In the genomic region with DNA sequence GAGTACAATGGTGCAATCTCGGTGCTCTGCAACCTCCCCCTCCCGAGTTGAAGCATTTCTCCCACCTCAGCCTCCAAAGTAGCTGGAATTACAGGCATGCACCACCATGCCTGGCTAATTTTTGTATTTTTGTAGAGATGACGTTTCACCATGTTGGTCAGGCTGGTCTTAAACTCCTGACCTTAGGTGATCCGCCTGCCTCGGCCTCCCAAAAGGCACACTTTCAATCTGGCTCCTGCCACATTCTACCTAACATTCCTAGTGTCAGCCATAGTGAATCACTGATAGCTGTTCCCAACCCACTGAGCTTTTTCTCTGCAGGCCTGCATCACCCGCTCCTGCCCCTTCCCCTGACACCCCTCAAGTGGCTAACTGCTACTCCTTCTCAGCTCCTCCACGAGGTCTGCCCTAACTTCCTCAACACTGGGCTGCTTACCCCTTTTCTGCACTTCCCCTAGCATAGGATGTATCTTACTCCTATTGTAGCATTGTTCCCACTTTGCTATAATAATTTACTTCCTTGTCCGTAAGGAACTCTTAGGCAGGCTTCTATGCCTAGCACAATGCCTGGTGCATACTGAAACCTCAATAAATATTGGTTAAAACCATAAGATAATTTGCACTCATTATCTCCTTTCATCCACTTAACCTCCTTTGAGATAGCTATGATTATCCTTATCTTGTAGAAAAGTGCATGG, we compare ENCODE assay signal across 19 cellular contexts. TPM values are rescaled to one million over a fixed set of nuclear protein-coding genes. Genes with fewer than 3 reads are reported as not detected.
DNase-seq lines count a peak whose midpoint lies in the region; ATAC-seq and TF ChIP-seq lines count a peak whose summit lies in the region.
"Had no signal": no experiment of that assay in that cellular context is flagged by ENCODE, and none has a peak within 500 bp of the region (broad histone marks: within the 10 kb centered on the region; RNA-seq: fewer than 3 reads in every experiment).

No MANE protein-coding gene starts in this region.

- no peak for DNase-seq in AG04450 (ENCODE audit: low read depth, low spot score)
- DNase-seq in HCT116 (ENCODE audit: low read depth, low spot score): no peak
- peak; percentile 20 for DNase-seq in UCSD-AML1 (lab: John Stamatoyannopoulos, UW; ENCODE audit: unreplicated experiment)
- DNase-seq in mesendoderm: peak; percentile 42
- no peak for DNase-seq in foreskin fibroblast
- DNase-seq in 8988T: no peak
- DNase-seq: activated CD4-positive, alpha-beta T cell treated with anti-CD3 and anti-CD28 coated beads, Interleukin-2, amount 50 U/mL, for 1 hour; CD4-positive, CD25-positive, alpha-beta regulatory T cell; cerebellar nuclear complex; gastrocnemius medialis; NCI-H187; NCI-H748 treated with DMSO at 0.1 percent for 48 hours; posterior cingulate gyrus had no signal

- no peaks in the 10 kb centered on the region for H3K9me2 ChIP-seq in HCT116 (ENCODE audit: insufficient read depth)

- H3K4me1 ChIP-seq in HCT116 (ENCODE audit: control insufficient read depth in 1 of 2, insufficient read depth in 2 of 2, low read length in 2 of 2) (peaks cover 24 to 63% of the 10 kb centered on the region in 2 experiments), mesendoderm (ENCODE audit: control insufficient read depth, low read depth, low read length) (peaks cover 32% of the 10 kb centered on the region)

- H3K27ac ChIP-seq in AG04450 (ENCODE audit: low read depth, low read length): peak overlapping the region; percentile 11
- H3K27ac ChIP-seq in HCT116 (ENCODE audit: low read depth, low read length): no peak overlapping the region
- peak overlapping the region; percentile 57 for H3K27ac ChIP-seq in mesendoderm (ENCODE audit: low read depth, low read length)
- H3K27ac ChIP-seq: SJCRH30 had no signal

- no peak overlapping the region for H2AK5ac ChIP-seq in mesendoderm (ENCODE audit: low read length)

- H3K4ac ChIP-seq in mesendoderm (ENCODE audit: low read depth, low read length): peak overlapping the region; percentile 8

- no peak for TF ChIP-seq POLR2A in HCT116 (IDR thresholded peaks at IDR 0.05; ENCODE audit: borderline replicate concordance, extremely low read depth, insufficient read depth, insufficient read length)

- H2BK5ac ChIP-seq in mesendoderm (ENCODE audit: low read length): peak overlapping the region; percentile 56

- no peak overlapping the region for H2AFZ ChIP-seq in HCT116 (ENCODE audit: low read depth, low read length, poor library complexity, severe bottlenecking)

- no peak overlapping the region for H4K8ac ChIP-seq in mesendoderm (ENCODE audit: low read depth, low read length)

- H3K18ac ChIP-seq in mesendoderm (ENCODE audit: low read length): peak overlapping the region; percentile 4

- no peak for TF ChIP-seq RAD21 in HCT116 (IDR thresholded peaks at IDR 0.05; ENCODE audit: low read depth)

- H3K23ac ChIP-seq in mesendoderm (ENCODE audit: low read length): no peak overlapping the region

- H3K79me2 ChIP-seq in HCT116 (ENCODE audit: insufficient read depth, low read length) (no peaks in the 10 kb centered on the region), mesendoderm (ENCODE audit: control insufficient read depth, insufficient read depth, low read length) (no peaks in the 10 kb centered on the region)

- no TSS peak for BruUV-seq in HCT116 (replicated peaks; lab: Mats Ljungman, UMichigan)

- no peak overlapping the region for H2BK15ac ChIP-seq in mesendoderm (replicated peaks; ENCODE audit: low read depth)

- H2BK120ac ChIP-seq in mesendoderm (ENCODE audit: low read depth, low read length): peak overlapping the region; percentile 23

- WGBS in mesendoderm (ENCODE audit: extremely low coverage, insufficient coverage, low lambda C conversion rate): no CpG with 5 or more reads among the region's 8 CpGs

- H3K79me1 ChIP-seq in mesendoderm (ENCODE audit: low read length): no peaks in the 10 kb centered on the region

- H3K36me3 ChIP-seq in HCT116 (ENCODE audit: control insufficient read depth in 1 of 2, insufficient read depth in 2 of 2, low read length in 2 of 2) (no peaks in the 10 kb centered on the region), mesendoderm (ENCODE audit: control insufficient read depth, insufficient read depth, low read length) (no peaks in the 10 kb centered on the region)
- H3K36me3 ChIP-seq: gastrocnemius medialis, SJCRH30 had no signal

- peak; percentile 34 for ATAC-seq in HCT116
- ATAC-seq in HG03439 (IDR thresholded peaks at IDR 0.05; ENCODE audit: unreplicated experiment): no peak
- ATAC-seq: activated T-helper 17 cell treated with anti-CD3 and anti-CD28 coated beads, Interleukin-2, amount 50 U/mL, for 72 hours; gastrocnemius medialis; GM12878 had no signal

- H3K56ac ChIP-seq in mesendoderm (ENCODE audit: low read length): peak overlapping the region; percentile 57

- TF ChIP-seq CTCF in AG04450 (IDR thresholded peaks at IDR 0.05; ENCODE audit: low read depth, low read length) (no peak), HCT116 (IDR thresholded peaks at IDR 0.05 in 2 of 3, conservative IDR thresholded peaks at IDR 0.05 in 1 of 3; ENCODE audit: borderline replicate concordance in 1 of 3, insufficient read depth in 1 of 3, low read depth in 2 of 3, low read length in 2 of 3) (no peak), foreskin fibroblast (IDR thresholded peaks at IDR 0.05; ENCODE audit: low read depth, low read length) (no peak)

- POLR2A ChIA-PET in AG04450 (lab: Yijun Ruan, JAX): interaction anchor here (0.9 to 2.3 kb wide), 4 partner anchors 9 to 185 kb away, joined by 3 to 19 read pairs (median 4); no protein-coding TSS in a partner anchor
- POLR2A ChIA-PET in HCT116 (lab: Charles Lee): interaction anchor here (1.1 kb wide), 2 partner anchors 11 to 157 kb away, joined by 3 read pairs; no protein-coding TSS in a partner anchor

- H4K20me1 ChIP-seq in HCT116 (ENCODE audit: insufficient read depth): no peaks in the 10 kb centered on the region

- no peak overlapping the region for H3K9ac ChIP-seq in HCT116 (ENCODE audit: low read length)
- no peak overlapping the region for H3K9ac ChIP-seq in mesendoderm (ENCODE audit: low read length)

- RAD21 ChIA-PET in HCT116 (lab: Charles Lee; ENCODE audit: low non-redundant PET in 1 of 2, low total read pairs in 2 of 2, uncharacterized antibody in 2 of 2, unreplicated experiment in 2 of 2): no interaction called here

- CTCF ChIA-PET in AG04450 (lab: Charles Lee) (interaction anchor here (0.7 to 3.1 kb wide), 3 partner anchors 156 to 178 kb away, joined by 4 to 13 read pairs (median 4); no protein-coding TSS in a partner anchor), HCT116 (lab: Charles Lee) (interaction anchor here (1.2 to 1.6 kb wide), 2 partner anchors 12 to 157 kb away, joined by 3 to 7 read pairs; no protein-coding TSS in a partner anchor)

- no peak overlapping the region for H3K4me3 ChIP-seq in AG04450 (ENCODE audit: low read depth, low read length)
- no peak overlapping the region for H3K4me3 ChIP-seq in HCT116 (replicated peaks in 1 of 2; ENCODE audit: low read depth in 1 of 2, low read length in 2 of 2)
- no peak overlapping the region for H3K4me3 ChIP-seq in mesendoderm (ENCODE audit: low read length)
- no peak overlapping the region for H3K4me3 ChIP-seq in foreskin fibroblast (ENCODE audit: low read depth in 1 of 2, low read length in 2 of 2)
- H3K4me3 ChIP-seq: gastrocnemius medialis, GM12878, SJCRH30 had no signal

- intact Hi-C loops in HCT116 (cut with micrococcal nuclease): no loop called here

- H3K27me3 ChIP-seq in AG04450 (ENCODE audit: control insufficient read depth, insufficient read depth, low read length) (no peaks in the 10 kb centered on the region), HCT116 (ENCODE audit: insufficient read depth, low read length) (no peaks in the 10 kb centered on the region), mesendoderm (ENCODE audit: insufficient read depth, low read length, poor library complexity) (no peaks in the 10 kb centered on the region)
- H3K27me3 ChIP-seq: gastrocnemius medialis, SJCRH30 had no signal

- H3K9me3 ChIP-seq in AG04450 (ENCODE audit: control insufficient read depth, insufficient read depth, low read length): no peaks in the 10 kb centered on the region
- no peaks in the 10 kb centered on the region for H3K9me3 ChIP-seq in HCT116 (ENCODE audit: control insufficient read depth in 1 of 2, insufficient read depth in 1 of 2, low read depth in 1 of 2, low read length in 2 of 2)
- H3K9me3 ChIP-seq: gastrocnemius medialis, SJCRH30 had no signal

- H4K5ac ChIP-seq in mesendoderm (ENCODE audit: low read length): no peak overlapping the region

- H3K4me2 ChIP-seq in HCT116 (ENCODE audit: low read length) (peak overlapping the region; percentile 60), mesendoderm (ENCODE audit: low read length) (no peak overlapping the region)

TF ChIP-seq in HCT116, 20 proteins besides CTCF, POLR2A, EP300 and RAD21:
- no peak for TF ChIP-seq SP1 (IDR thresholded peaks at IDR 0.05; ENCODE audit: low read depth)
- 0 out of 2 replicates have a peak, but pooled peaks have one; percentile 13 for TF ChIP-seq EGR1 (IDR thresholded peaks at IDR 0.05; ENCODE audit: low read depth)
TF ChIP-seq in HCT116: peak in this region for 1.

RNA-seq across cellular contexts. Expression of gene LIFR, which starts 42.0 kb away (rescaled TPM):
- 12.7 and 18.6 TPM in 2 replicates for polyA plus RNA-seq in AG04450 (2011; rRNA removed)
- 21.1 and 39.3 TPM in 2 replicates for polyA minus RNA-seq in AG04450 (2011; rRNA and poly(A)+ RNA removed)
- total RNA-seq in HCT116 (2021; ENCODE audit: unreplicated experiment): 10.6 TPM
- 1.4 and 2.1 TPM in 2 replicates for polyA plus RNA-seq in HCT116 (2012)
- polyA plus RNA-seq in mesendoderm (2013, experiment 1 of 2): 5.4 TPM
- polyA plus RNA-seq in mesendoderm (2013, experiment 2 of 2): 5.0 TPM
- total RNA-seq: CD4-positive, CD25-positive, alpha-beta regulatory T cell; HT-29; T-helper 2 cell treated with Interferon-gamma antibody and Interleukin-4, amounts not matched to agents 100 ng/mL and 5 ng/mL, for 36 hours had no signal
- polyA plus RNA-seq: CD4-positive, CD25-positive, alpha-beta regulatory T cell; GM12878 had no signal

Comparison
In these comparisons a context has a peak if more than half of its experiments do, and no peak if none do; other contexts are left out.
1. DNase-seq: peak in UCSD-AML1 (single experiment) and mesendoderm (single experiment); none in AG04450 (single experiment), HCT116 (single experiment), foreskin fibroblast (0 of 2) and 8988T (single experiment).